In genomic region chr11:71507102-71507501, GRCh38 we compare ENCODE assay signal across 18 cellular contexts. TPM values are rescaled to one million over a fixed set of nuclear protein-coding genes. Genes with fewer than 3 reads are reported as not detected.
A peak's percentile ranks its signal among the peaks of the same experiment; 100 is the strongest.
DNase-seq lines count a peak whose midpoint lies in the region; ATAC-seq and TF ChIP-seq lines count a peak whose summit lies in the region.
"Had no signal": no experiment of that assay in that cellular context is flagged by ENCODE, and none has a peak within 500 bp of the region (broad histone marks: within the 10 kb centered on the region; RNA-seq: fewer than 3 reads in every experiment).

No MANE protein-coding gene starts in this region.

- H3K36me3 Mint-ChIP-seq in activated CD8-positive, alpha-beta memory T cell treated with anti-CD3 and anti-CD28 coated beads, Interleukin-2, amount 10 ng/mL, durations not matched to agents 7 days and 5 days, result peaks cover 27% of the 10 kb centered on the region
- H3K36me3 Mint-ChIP-seq in endodermal cell (ENCODE audit: low read depth), result peaks cover 44% of the 10 kb centered on the region
- H3K36me3 Mint-ChIP-seq in stimulated activated naive B cell treated with anti-CD40 and anti-IgM and Interleukin-4, amounts not matched to agents 10 μg/mL and 1 μg/mL and 100 μg/mL, for 72 hours, result peaks cover 50 to 68% of the 10 kb centered on the region in 2 donors

- H3K27ac ChIP-seq in endodermal cell (ENCODE audit: low read depth, low read length) (no peak overlapping the region), upper lobe of right lung (no peak overlapping the region)
- H3K27ac ChIP-seq: 22Rv1, A549 had no signal

- TF ChIP-seq CTCF in endodermal cell (conservative IDR thresholded peaks at IDR 0.05), result no peak
- TF ChIP-seq CTCF in upper lobe of right lung (IDR thresholded peaks at IDR 0.05), result no peak

- peaks cover 24% of the 10 kb centered on the region for H3K36me3 ChIP-seq in endodermal cell (ENCODE audit: control insufficient read depth, insufficient read depth, low read length)
- no peaks in the 10 kb centered on the region for H3K36me3 ChIP-seq in upper lobe of right lung

- WGBS in endodermal cell (ENCODE audit: insufficient coverage in 1 of 2, insufficient read length in 1 of 2), 2 experiments, result 91 to 92% methylated on average over 5 of the region's 5 CpGs

- H3K4me1 ChIP-seq in endodermal cell (ENCODE audit: control insufficient read depth, insufficient read depth, low read length), result peaks cover 11% of the 10 kb centered on the region
- H3K4me1 ChIP-seq in upper lobe of right lung, result no peaks in the 10 kb centered on the region
- H3K4me1 ChIP-seq: A549, Caco-2 had no signal

- in situ Hi-C loops in ACHN (cut with HindIII; ENCODE audit: low pct_ligation_motif_present, low pct_unique_long_range_greater_than_20kb, low sequenced_read_pairs), result no loop called here

- no peak overlapping the region for H3K9ac ChIP-seq in endodermal cell (ENCODE audit: extremely low read depth, low read length, poor library complexity, severe bottlenecking)

- H3K4me1 Mint-ChIP-seq in activated CD8-positive, alpha-beta memory T cell treated with anti-CD3 and anti-CD28 coated beads, Interleukin-2, amount 10 ng/mL, durations not matched to agents 7 days and 5 days, result no peaks in the 10 kb centered on the region
- peaks cover 26% of the 10 kb centered on the region for H3K4me1 Mint-ChIP-seq in endodermal cell
- peaks cover 3 to 7% of the 10 kb centered on the region in 2 donors for H3K4me1 Mint-ChIP-seq in stimulated activated naive B cell treated with anti-CD40 and anti-IgM and Interleukin-4, amounts not matched to agents 10 μg/mL and 1 μg/mL and 100 μg/mL, for 72 hours
- H3K4me1 Mint-ChIP-seq: IgD-negative memory B cell had no signal

- peaks cover 51% of the 10 kb centered on the region for H3K9me3 ChIP-seq in endodermal cell (ENCODE audit: control insufficient read depth, low read length)
- H3K9me3 ChIP-seq in upper lobe of right lung, result peaks cover 7% of the 10 kb centered on the region
- H3K9me3 ChIP-seq: Caco-2 had no signal

- no peak overlapping the region for H3K4me3 Mint-ChIP-seq in activated CD8-positive, alpha-beta memory T cell treated with anti-CD3 and anti-CD28 coated beads, Interleukin-2, amount 10 ng/mL, durations not matched to agents 7 days and 5 days
- no peak overlapping the region for H3K4me3 Mint-ChIP-seq in endodermal cell
- H3K4me3 Mint-ChIP-seq in stimulated activated naive B cell treated with anti-CD40 and anti-IgM and Interleukin-4, amounts not matched to agents 10 μg/mL and 1 μg/mL and 100 μg/mL, for 72 hours, result no peak overlapping the region
- H3K4me3 Mint-ChIP-seq: CD4-positive, CD25-positive, alpha-beta regulatory T cell; H9; IgD-negative memory B cell had no signal

- DNase-seq in activated CD8-positive, alpha-beta memory T cell treated with anti-CD3 and anti-CD28 coated beads, Interleukin-2, amount 10 ng/mL, durations not matched to agents 7 days and 5 days, result peak; percentile 14
- DNase-seq in activated CD8-positive, alpha-beta memory T cell treated with anti-CD3 and anti-CD28 coated beads, Interleukin-2, amount 50 U/mL, for 48 hours, result no peak
- no peak for DNase-seq in endodermal cell
- DNase-seq in mesenteric fat pad (ENCODE audit: low spot score), result peak; percentile 47
- peak; percentile 8 for DNase-seq in upper lobe of right lung
- no peak for DNase-seq in ACHN
- no peak for DNase-seq in stimulated activated naive B cell treated with anti-CD40 and anti-IgM and Interleukin-4, amounts not matched to agents 10 μg/mL and 1 μg/mL and 100 μg/mL, for 72 hours
- DNase-seq: C1 segment of cervical spinal cord; CD4-positive, CD25-positive, alpha-beta regulatory T cell; H9 had no signal

- peak overlapping the region; percentile 63 for H3K4me3 ChIP-seq in endodermal cell (ENCODE audit: low read length)
- H3K4me3 ChIP-seq in upper lobe of right lung, result no peak overlapping the region
- H3K4me3 ChIP-seq: A549 had no signal

- CTCF ChIA-PET in activated CD8-positive, alpha-beta memory T cell treated with anti-CD3 and anti-CD28 coated beads, Interleukin-2, amount 10 ng/mL, durations not matched to agents 7 days and 5 days (lab: Charles Lee), result no interaction called here

- peaks cover 2% of the 10 kb centered on the region for H3K9me3 Mint-ChIP-seq in activated CD8-positive, alpha-beta memory T cell treated with anti-CD3 and anti-CD28 coated beads, Interleukin-2, amount 10 ng/mL, durations not matched to agents 7 days and 5 days (ENCODE audit: low read depth)
- peaks cover 65% of the 10 kb centered on the region for H3K9me3 Mint-ChIP-seq in endodermal cell
- peaks cover 23 to 35% of the 10 kb centered on the region in 2 donors for H3K9me3 Mint-ChIP-seq in stimulated activated naive B cell treated with anti-CD40 and anti-IgM and Interleukin-4, amounts not matched to agents 10 μg/mL and 1 μg/mL and 100 μg/mL, for 72 hours

- H3K27me3 Mint-ChIP-seq in activated CD8-positive, alpha-beta memory T cell treated with anti-CD3 and anti-CD28 coated beads, Interleukin-2, amount 10 ng/mL, durations not matched to agents 7 days and 5 days, result no peaks in the 10 kb centered on the region
- H3K27me3 Mint-ChIP-seq in endodermal cell (ENCODE audit: insufficient read depth), result peaks cover 6% of the 10 kb centered on the region
- H3K27me3 Mint-ChIP-seq in stimulated activated naive B cell treated with anti-CD40 and anti-IgM and Interleukin-4, amounts not matched to agents 10 μg/mL and 1 μg/mL and 100 μg/mL, for 72 hours, result no peaks in the 10 kb centered on the region
- H3K27me3 Mint-ChIP-seq: CD4-positive, CD25-positive, alpha-beta regulatory T cell; IgD-negative memory B cell had no signal

- H3K27me3 ChIP-seq in endodermal cell (ENCODE audit: control insufficient read depth, insufficient read depth, low read length, poor library complexity, severe bottlenecking), result no peaks in the 10 kb centered on the region
- H3K27me3 ChIP-seq in upper lobe of right lung, result no peaks in the 10 kb centered on the region

- H3K27ac Mint-ChIP-seq in activated CD8-positive, alpha-beta memory T cell treated with anti-CD3 and anti-CD28 coated beads, Interleukin-2, amount 10 ng/mL, durations not matched to agents 7 days and 5 days, result no peak overlapping the region
- no peak overlapping the region for H3K27ac Mint-ChIP-seq in endodermal cell
- no peak overlapping the region for H3K27ac Mint-ChIP-seq in stimulated activated naive B cell treated with anti-CD40 and anti-IgM and Interleukin-4, amounts not matched to agents 10 μg/mL and 1 μg/mL and 100 μg/mL, for 72 hours
- H3K27ac Mint-ChIP-seq: CD4-positive, CD25-positive, alpha-beta regulatory T cell; H9; IgD-negative memory B cell had no signal

- ATAC-seq in activated CD8-positive, alpha-beta memory T cell treated with anti-CD3 and anti-CD28 coated beads, Interleukin-2, amount 10 ng/mL, durations not matched to agents 7 days and 5 days, result no peak
- no peak for ATAC-seq in upper lobe of right lung
- ATAC-seq in GM18517 (IDR thresholded peaks at IDR 0.05; ENCODE audit: unreplicated experiment), result no peak
- ATAC-seq in stimulated activated naive B cell treated with anti-CD40 and anti-IgM and Interleukin-4, amounts not matched to agents 10 μg/mL and 1 μg/mL and 100 μg/mL, for 72 hours (replicated peaks), result no peak
- ATAC-seq: A549, HepG2 had no signal

- intact Hi-C loops in upper lobe of right lung (cut with DNase I), result no loop called here

RNA-seq across cellular contexts. Expression of gene KRTAP5-7, which starts 20.0 kb away (rescaled TPM):
- not detected for total RNA-seq in activated CD8-positive, alpha-beta memory T cell treated with anti-CD3 and anti-CD28 coated beads, Interleukin-2, amount 10 ng/mL, durations not matched to agents 7 days and 5 days
- total RNA-seq in endodermal cell (not detected), mesenteric fat pad (0.39 TPM), upper lobe of right lung (0.46 TPM)
- polyA plus RNA-seq in endodermal cell (2013, experiment 1 of 2), result not detected
- polyA plus RNA-seq in endodermal cell (2013, experiment 2 of 2), result not detected
- total RNA-seq: Caco-2; CD4-positive, CD25-positive, alpha-beta regulatory T cell; H1; H9; HepG2 had no signal
- polyA plus RNA-seq: A549; AG04450; CD4-positive, CD25-positive, alpha-beta regulatory T cell; H1; IgD-negative memory B cell had no signal

RNA-seq across cellular contexts. Expression of gene KRTAP5-8, which starts 30.7 kb away (rescaled TPM):
- total RNA-seq in activated CD8-positive, alpha-beta memory T cell treated with anti-CD3 and anti-CD28 coated beads, Interleukin-2, amount 10 ng/mL, durations not matched to agents 7 days and 5 days, result not detected
- total RNA-seq in endodermal cell (not detected), mesenteric fat pad (not detected), upper lobe of right lung (not detected)
- polyA plus RNA-seq in endodermal cell (2013, experiment 1 of 2), result not detected
- not detected for polyA plus RNA-seq in endodermal cell (2013, experiment 2 of 2)
- total RNA-seq: Caco-2, H1, H9, HepG2 had no signal
- polyA plus RNA-seq: A549; CD4-positive, CD25-positive, alpha-beta regulatory T cell; H1; IgD-negative memory B cell had no signal

RNA-seq across cellular contexts. Expression of gene KRTAP5-9, which starts 41.1 kb away (rescaled TPM):
- not detected for total RNA-seq in activated CD8-positive, alpha-beta memory T cell treated with anti-CD3 and anti-CD28 coated beads, Interleukin-2, amount 10 ng/mL, durations not matched to agents 7 days and 5 days
- under 1 TPM in 1 of 2 donors, not detected in 1; 0.31 TPM for total RNA-seq in endodermal cell
- polyA plus RNA-seq in endodermal cell (2013, experiment 1 of 2), result 0.28 TPM
- polyA plus RNA-seq in endodermal cell (2013, experiment 2 of 2), result not detected
- not detected for total RNA-seq in mesenteric fat pad
- not detected for total RNA-seq in upper lobe of right lung
- total RNA-seq: Caco-2, H1, H9 had no signal
- polyA plus RNA-seq: A549; AG04450; CD4-positive, CD25-positive, alpha-beta regulatory T cell; HepG2; IgD-negative memory B cell had no signal

RNA-seq across cellular contexts. Expression of gene NADSYN1, which starts 54.1 kb away (rescaled TPM):
- 100 to 1,000 TPM in 1 of 2 experiments, 10 to 100 TPM in 1; 97.7 to 134 TPM for total RNA-seq in activated CD8-positive, alpha-beta memory T cell treated with anti-CD3 and anti-CD28 coated beads, Interleukin-2, amount 10 ng/mL, durations not matched to agents 7 days and 5 days
- 10 to 100 TPM; 51.9 to 61.6 TPM for total RNA-seq in endodermal cell
- polyA plus RNA-seq in endodermal cell (2013, experiment 1 of 2), result 38.2 TPM
- 35.9 TPM for polyA plus RNA-seq in endodermal cell (2013, experiment 2 of 2)
- 48.0 TPM for total RNA-seq in mesenteric fat pad
- 91.3 TPM for total RNA-seq in upper lobe of right lung

RNA-seq across cellular contexts. Expression of gene KRTAP5-10, which starts 58.3 kb away (rescaled TPM):
- not detected for total RNA-seq in activated CD8-positive, alpha-beta memory T cell treated with anti-CD3 and anti-CD28 coated beads, Interleukin-2, amount 10 ng/mL, durations not matched to agents 7 days and 5 days
- total RNA-seq in endodermal cell, result under 1 TPM in 1 of 2 donors, not detected in 1; 0.29 TPM
- polyA plus RNA-seq in endodermal cell (2013, experiment 1 of 2), result not detected
- polyA plus RNA-seq in endodermal cell (2013, experiment 2 of 2), result not detected
- not detected for total RNA-seq in mesenteric fat pad
- not detected for total RNA-seq in upper lobe of right lung
- total RNA-seq: Caco-2; CD4-positive, CD25-positive, alpha-beta regulatory T cell; H1; H9; HepG2 had no signal
- polyA plus RNA-seq: A549; AG04450; CD4-positive, CD25-positive, alpha-beta regulatory T cell; HepG2; IgD-negative memory B cell had no signal

Comparison
In these comparisons a context has a peak if more than half of its experiments do, and no peak if none do; other contexts are left out.
1. DNase-seq: peak in activated CD8-positive, alpha-beta memory T cell treated with anti-CD3 and anti-CD28 coated beads, Interleukin-2, amount 10 ng/mL, durations not matched to agents 7 days and 5 days (single experiment), mesenteric fat pad (single experiment) and upper lobe of right lung (single experiment); none in activated CD8-positive, alpha-beta memory T cell treated with anti-CD3 and anti-CD28 coated beads, Interleukin-2, amount 50 U/mL, for 48 hours (single experiment), endodermal cell (single experiment), ACHN (single experiment) and stimulated activated naive B cell treated with anti-CD40 and anti-IgM and Interleukin-4, amounts not matched to agents 10 μg/mL and 1 μg/mL and 100 μg/mL, for 72 hours (single experiment).